Comparison of ENCODE assay signal across 32 cellular contexts in genomic region chr7:112007185-112007584, GRCh38.
"Had no signal": no experiment of that assay in that cellular context is flagged by ENCODE, and none has a peak within 500 bp of the region (broad histone marks: within the 10 kb centered on the region; RNA-seq: fewer than 3 reads in every experiment).

No MANE protein-coding gene starts in this region.

- H3K36me3 ChIP-seq: MG63 had no signal

- H3K9me3 ChIP-seq: MG63 had no signal

- DNase-seq: Karpas-422, Kasumi-1, MG63, MM.1S, MV-4-11, NCI-H1048, NCI-H1092, NCI-H1092 treated with DMSO at 0.1 percent for 48 hours, NCI-H1105, NCI-H1105 treated with DMSO at 0.1 percent for 48 hours, NCI-H1417 treated with DMSO at 0.1 percent for 48 hours, NCI-H1436, NCI-H1436 treated with DMSO at 0.1 percent for 48 hours, NCI-H146, NCI-H1694, NCI-H1694 treated with DMSO at 0.1 percent for 48 hours, NCI-H187 treated with DMSO at 0.1 percent for 48 hours, NCI-H1930, NCI-H2029 treated with DMSO at 0.1 percent for 48 hours, NCI-H2081, NCI-H2081 treated with DMSO at 0.1 percent for 48 hours, NCI-H2107, NCI-H2171, NCI-H2171 treated with DMSO at 0.1 percent for 48 hours, NCI-H2227 treated with DMSO at 0.1 percent for 48 hours, NCI-H226, NCI-H345, NCI-H446, NCI-H446 treated with DMSO at 0.1 percent for 48 hours, NCI-H510A, NCI-H510A treated with DMSO at 0.1 percent for 48 hours, NCI-H524 had no signal

- H3K4me3 ChIP-seq: MG63 had no signal

- H3K27me3 ChIP-seq: MG63 had no signal
